ENCODE assay signal across 8 cellular contexts in genomic region chr12:25251749-25252148, GRCh38. TPM values are rescaled to one million over a fixed set of nuclear protein-coding genes. Genes with fewer than 3 reads are reported as not detected.
DNase-seq lines count a peak whose midpoint lies in the region; ATAC-seq, FAIRE-seq and TF ChIP-seq lines count a peak whose summit lies in the region.

No MANE protein-coding gene starts in this region.

- H3K36me3 Mint-ChIP-seq in activated naive CD8-positive, alpha-beta T cell treated with anti-CD3 and anti-CD28 coated beads for 36 hours: peaks cover 8% of the 10 kb centered on the region

- peak overlapping the region in 1 of 2 donors; percentile 77 for H3K9ac ChIP-seq in kidney (ENCODE audit: low read length in 2 of 2)

- no peak for TF ChIP-seq EP300 in stomach (IDR thresholded peaks at IDR 0.05)

- H3K27me3 ChIP-seq in stomach: no peaks in the 10 kb centered on the region

- TF ChIP-seq CTCF in kidney (IDR thresholded peaks at IDR 0.05; ENCODE audit: borderline replicate concordance, extremely low read depth, insufficient read depth) (no peak), stomach (IDR thresholded peaks at IDR 0.05) (no peak)

- 56 to 64% (median 58%) methylated on average over 5 of the region's 5 CpGs for WGBS in stomach, 5 donors

- H3K4me1 ChIP-seq in kidney (ENCODE audit: control insufficient read depth in 1 of 2, insufficient read depth in 1 of 2, low read depth in 1 of 2, low read length in 2 of 2) (peaks cover 0 to 7% of the 10 kb centered on the region in 2 donors), stomach (peaks cover 7 to 73% (median 51%) of the 10 kb centered on the region in 4 donors)

- H3K36me3 ChIP-seq in kidney (ENCODE audit: control insufficient read depth in 1 of 2, insufficient read depth in 2 of 2, low read length in 2 of 2) (no peaks in the 10 kb centered on the region), stomach (peaks cover 0 to 3% (median 0%) of the 10 kb centered on the region in 4 donors)

- peak overlapping the region; percentile 46 for H3K27ac Mint-ChIP-seq in activated naive CD8-positive, alpha-beta T cell treated with anti-CD3 and anti-CD28 coated beads for 36 hours

- ATAC-seq in GM21447 (IDR thresholded peaks at IDR 0.05; ENCODE audit: unreplicated experiment): no peak

- H3K9me3 Mint-ChIP-seq in activated naive CD8-positive, alpha-beta T cell treated with anti-CD3 and anti-CD28 coated beads for 36 hours: peaks cover 5% of the 10 kb centered on the region

- H3K9me3 ChIP-seq in kidney (ENCODE audit: control insufficient read depth in 1 of 2, low read length in 2 of 2) (no peaks in the 10 kb centered on the region), stomach (no peaks in the 10 kb centered on the region)

- no peaks in the 10 kb centered on the region for H3K27me3 Mint-ChIP-seq in activated naive CD8-positive, alpha-beta T cell treated with anti-CD3 and anti-CD28 coated beads for 36 hours

- peak overlapping the region; percentile 63 to 82 for H3K4me3 ChIP-seq in kidney (ENCODE audit: low read length in 2 of 2)
- peak overlapping the region; percentile 74 to 100 (median 86) for H3K4me3 ChIP-seq in stomach

- intact Hi-C loops in kidney (cut with DNase I): no loop called here
- intact Hi-C loops in stomach (cut with DNase I; ENCODE audit: low total_unique reads): loop anchor here (5.0 kb wide), 1 partner anchor 131 kb away; no protein-coding TSS in a partner anchor

- H3K27ac ChIP-seq in kidney (ENCODE audit: low read depth in 2 of 2, low read length in 2 of 2) (peak overlapping the region; percentile 74 to 79), stomach (peak overlapping the region in 4 of 5 donors; percentile 96 to 100 (median 98))

- DNase-seq in NCI-H82 (lab: John Stamatoyannopoulos, UW) (peak; percentile 49), NCI-H82 treated with DMSO at 0.1 percent for 48 hours (lab: John Stamatoyannopoulos, UW; ENCODE audit: unreplicated experiment) (no peak), kidney (no peak), stomach (no peak), NCI-H774 (lab: John Stamatoyannopoulos, UW) (no peak), NCI-H1694 (lab: John Stamatoyannopoulos, UW) (no peak)
- no peak for DNase-seq in activated naive CD8-positive, alpha-beta T cell treated with anti-CD3 and anti-CD28 coated beads for 36 hours

- peak overlapping the region; percentile 86 for H3K4me3 Mint-ChIP-seq in activated naive CD8-positive, alpha-beta T cell treated with anti-CD3 and anti-CD28 coated beads for 36 hours

- no peak for TF ChIP-seq POLR2A in stomach (IDR thresholded peaks at IDR 0.05)

- FAIRE-seq in kidney (lab: Jason Lieb, UNC): no peak

- peaks cover 34% of the 10 kb centered on the region for H3K4me1 Mint-ChIP-seq in activated naive CD8-positive, alpha-beta T cell treated with anti-CD3 and anti-CD28 coated beads for 36 hours

RNA-seq across cellular contexts. Expression of gene KRAS, which starts 1.0 kb away (rescaled TPM):
- 10 to 100 TPM; 26.7 to 27.9 TPM for total RNA-seq in activated naive CD8-positive, alpha-beta T cell treated with anti-CD3 and anti-CD28 coated beads for 36 hours
- total RNA-seq in kidney (43.7 TPM), stomach (10 to 100 TPM; 13.0 to 75.3 (median 19.2) TPM)
- polyA plus RNA-seq in kidney (ENCODE audit: insufficient read depth, low read depth, low replicate concordance) (7.5 TPM), stomach (10 to 100 TPM in 2 of 3 donors, 1 to 10 TPM in 1; 6.6 to 24.4 (median 16.0) TPM)

RNA-seq across cellular contexts. Expression of gene ETFRF1, which starts 56.7 kb away (rescaled TPM):
- total RNA-seq in activated naive CD8-positive, alpha-beta T cell treated with anti-CD3 and anti-CD28 coated beads for 36 hours: 10 to 100 TPM; 13.0 to 13.1 TPM
- total RNA-seq in kidney (30.8 TPM), stomach (10 to 100 TPM in 2 of 5 donors, 1 to 10 TPM in 3; 1.4 to 32.7 (median 8.8) TPM)
- polyA plus RNA-seq in kidney (ENCODE audit: insufficient read depth, low read depth, low replicate concordance) (61.2 TPM), stomach (10 to 100 TPM; 25.2 to 50.9 (median 26.8) TPM)

RNA-seq across cellular contexts. Expression of gene DNAI7, which starts 56.8 kb away (rescaled TPM):
- total RNA-seq in activated naive CD8-positive, alpha-beta T cell treated with anti-CD3 and anti-CD28 coated beads for 36 hours: not detected
- total RNA-seq in kidney (5.3 TPM), stomach (1 to 10 TPM in 2 of 5 donors, under 1 TPM in 1, not detected in 2; 0.37 to 2.2 (median 1.8) TPM)
- polyA plus RNA-seq in kidney (ENCODE audit: insufficient read depth, low read depth, low replicate concordance) (3.0 TPM), stomach (under 1 TPM in 2 of 3 donors, not detected in 1; 0.05 to 0.31 TPM)
